In genomic region chr14:52802597-52802996, GRCh38 we compare ENCODE assay signal across 16 cellular contexts. TPM values are rescaled to one million over a fixed set of nuclear protein-coding genes. Genes with fewer than 3 reads are reported as not detected.
DNase-seq lines count a peak whose midpoint lies in the region; ATAC-seq lines count a peak whose summit lies in the region.
"Had no signal": no experiment of that assay in that cellular context is flagged by ENCODE, and none has a peak within 500 bp of the region (broad histone marks: within the 10 kb centered on the region; RNA-seq: fewer than 3 reads in every experiment).

No MANE protein-coding gene starts in this region.

- no peaks in the 10 kb centered on the region for H3K27me3 ChIP-seq in skeletal muscle satellite cell (ENCODE audit: control insufficient read depth, insufficient read depth, low read length)
- H3K27me3 ChIP-seq: right atrium auricular region had no signal

- peak; percentile 50 for DNase-seq in GM03348 (ENCODE audit: low spot score)
- peak; percentile 58 for DNase-seq in RKO (ENCODE audit: low spot score)
- DNase-seq in stimulated activated naive CD4-positive, alpha-beta T cell treated with Interleukin-2 at 50 U/mL for 16 hours (lab: John Stamatoyannopoulos, UW), result no peak
- DNase-seq in activated naive CD4-positive, alpha-beta T cell treated with anti-CD3 and anti-CD28 coated beads, Interleukin-2, amount 50 U/mL, for 16 hours, result no peak
- DNase-seq in left lobe of liver (ENCODE audit: low spot score), result no peak
- no peak for DNase-seq in T-helper 2 cell
- DNase-seq: activated naive CD4-positive, alpha-beta T cell; central memory CD4-positive, alpha-beta T cell; left ventricle myocardium inferior; naive B cell; NCI-H1694 treated with DMSO at 0.1 percent for 48 hours; stimulated activated naive CD8-positive, alpha-beta T cell treated with anti-CD3 and anti-CD28 coated beads, Interleukin-15, Interleukin-2, amounts not matched to agents 100 U/mL and 50 U/mL, for 24 hours had no signal

- H3K4me1 ChIP-seq in skeletal muscle satellite cell (ENCODE audit: control insufficient read depth, insufficient read depth, low read length), result peaks cover 34% of the 10 kb centered on the region

- H3K9me3 ChIP-seq in skeletal muscle satellite cell (replicated peaks; ENCODE audit: low read length), result no peaks in the 10 kb centered on the region
- H3K9me3 ChIP-seq: left ventricle myocardium inferior, right atrium auricular region had no signal

- H3K9ac ChIP-seq in skeletal muscle satellite cell (ENCODE audit: low read depth, low read length), result peak overlapping the region; percentile 80

- no peaks in the 10 kb centered on the region for H3K36me3 ChIP-seq in skeletal muscle satellite cell (ENCODE audit: insufficient read depth, low read length)
- H3K36me3 ChIP-seq: left ventricle myocardium inferior, right atrium auricular region had no signal

- no peak overlapping the region for H3K4me3 ChIP-seq in skeletal muscle satellite cell (ENCODE audit: low read length)
- H3K4me3 ChIP-seq: K562, left ventricle myocardium inferior, right atrium auricular region had no signal

- peak overlapping the region; percentile 56 for H3K4me2 ChIP-seq in skeletal muscle satellite cell (ENCODE audit: low read length)

- ATAC-seq in esophagus mucosa, result peak; percentile 76
- ATAC-seq in left lobe of liver, result no peak
- ATAC-seq: K562; stimulated activated naive CD8-positive, alpha-beta T cell treated with anti-CD3 and anti-CD28 coated beads, Interleukin-15, Interleukin-2, amounts not matched to agents 100 U/mL and 50 U/mL, for 24 hours had no signal

RNA-seq across cellular contexts. Expression of gene GNPNAT1, which starts 11.2 kb away (rescaled TPM):
- total RNA-seq in esophagus mucosa (18.2 TPM), left lobe of liver (36.7 TPM)
- total RNA-seq in skeletal muscle satellite cell (2012; rRNA removed), result 124 and 131 TPM in 2 replicates

Comparison
In these comparisons a context has a peak if more than half of its experiments do, and no peak if none do; other contexts are left out.
1. DNase-seq: peak in GM03348 (single experiment) and RKO (single experiment); none in stimulated activated naive CD4-positive, alpha-beta T cell treated with Interleukin-2 at 50 U/mL for 16 hours (single experiment), activated naive CD4-positive, alpha-beta T cell treated with anti-CD3 and anti-CD28 coated beads, Interleukin-2, amount 50 U/mL, for 16 hours (single experiment), left lobe of liver (single experiment) and T-helper 2 cell (0 of 5).